ENCODE assay signal across 24 cellular contexts in the genomic region with DNA sequence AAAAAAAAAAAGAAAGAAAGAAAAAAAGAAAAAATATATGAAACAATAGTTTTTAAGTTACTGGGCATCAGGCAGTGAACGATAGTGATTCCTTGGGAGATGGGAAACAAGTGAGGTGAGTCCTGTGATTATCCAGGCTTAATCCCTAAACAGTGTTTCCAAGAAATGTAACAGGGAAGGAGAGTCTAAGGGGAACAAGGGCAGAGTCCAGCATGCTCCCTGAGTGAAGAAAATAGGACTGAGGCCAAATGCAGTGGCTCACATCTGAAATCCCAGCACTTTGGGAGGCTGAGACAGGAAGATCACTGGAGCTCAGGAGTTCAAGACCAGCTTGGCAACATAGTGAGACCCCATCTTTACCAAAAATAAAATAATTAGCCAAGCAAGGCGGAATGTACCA. TPM values are rescaled to one million over a fixed set of nuclear protein-coding genes. Genes with fewer than 3 reads are reported as not detected.
DNase-seq lines count a peak whose midpoint lies in the region; ATAC-seq and TF ChIP-seq lines count a peak whose summit lies in the region.
"Had no signal": no experiment of that assay in that cellular context is flagged by ENCODE, and none has a peak within 500 bp of the region (broad histone marks: within the 10 kb centered on the region; RNA-seq: fewer than 3 reads in every experiment).

No MANE protein-coding gene starts in this region.

- WGBS in IMR-90 (ENCODE audit: extremely low coverage in 2 of 2, insufficient read length in 1 of 2), 2 experiments: no CpG with 5 or more reads among the region's 2 CpGs

- in situ Hi-C loops in IMR-90 (cut with MboI; ENCODE audit: low sequenced_read_pairs): no loop called here

- H3K4me2 ChIP-seq in IMR-90 (ENCODE audit: low read depth, low read length): no peak overlapping the region

- no peaks in the 10 kb centered on the region for H4K20me1 ChIP-seq in IMR-90 (ENCODE audit: insufficient read depth, low read length)

- CTCF ChIA-PET in AG04450 (lab: Charles Lee): interaction anchor here (0.9 kb wide), 1 partner anchor 69 kb away, joined by 3 read pairs; no protein-coding TSS in a partner anchor
- CTCF ChIA-PET in IMR-90 (lab: Yijun Ruan, JAX): interaction anchor here (0.6 to 1.0 kb wide), 2 partner anchors 8 to 17 kb away, joined by 4 to 7 read pairs; no protein-coding TSS in a partner anchor

- peak overlapping the region; percentile 90 for H3K23ac ChIP-seq in IMR-90 (ENCODE audit: low read depth, low read length)

- TF ChIP-seq CTCF in AG04450 (IDR thresholded peaks at IDR 0.05; ENCODE audit: low read depth, low read length) (no peak), IMR-90 (conservative IDR thresholded peaks at IDR 0.05; ENCODE audit: low read depth, low read length) (no peak), endothelial cell (IDR thresholded peaks at IDR 0.05; ENCODE audit: unreplicated experiment) (no peak), nephron progenitor cell (IDR thresholded peaks at IDR 0.05) (no peak)

- peak overlapping the region; percentile 87 for H2AK9ac ChIP-seq in IMR-90 (replicated peaks; ENCODE audit: low read depth, low read length, poor library complexity)

- H3K27ac ChIP-seq in AG04450 (ENCODE audit: low read depth, low read length) (peak overlapping the region; percentile 54), IMR-90 (ENCODE audit: insufficient read depth, low read length) (peak overlapping the region; percentile 4; the same call in 1 of the 2 replicates)
- H3K27ac ChIP-seq: esophagus squamous epithelium, SJCRH30 had no signal

- peaks cover 3% of the 10 kb centered on the region; the same call in 1 of the 2 replicates for H3K9me3 ChIP-seq in AG04450 (ENCODE audit: control insufficient read depth, insufficient read depth, low read length)
- no peaks in the 10 kb centered on the region for H3K9me3 ChIP-seq in IMR-90 (ENCODE audit: control insufficient read depth, insufficient read depth, low read length)
- H3K9me3 ChIP-seq: Caco-2, esophagus squamous epithelium had no signal

- H3K9me3 Mint-ChIP-seq in endothelial cell (ENCODE audit: unreplicated experiment) (no peaks in the 10 kb centered on the region), nephron progenitor cell (no peaks in the 10 kb centered on the region)
- H3K9me3 Mint-ChIP-seq: activated naive CD8-positive, alpha-beta T cell treated with anti-CD3 and anti-CD28 coated beads, Interleukin-2, amount 10 ng/mL, durations not matched to agents 7 days and 5 days; activated T-helper 17 cell treated with anti-CD3 and anti-CD28 coated beads, Interleukin-2, amount 50 U/mL, for 72 hours; memory B cell had no signal

- peak overlapping the region; percentile 42; the same call in 1 of the 2 replicates for H3K56ac ChIP-seq in IMR-90 (ENCODE audit: extremely low read depth, insufficient read depth, low read length)

- peak overlapping the region; percentile 84 for H3K14ac ChIP-seq in IMR-90 (replicated peaks; ENCODE audit: low read depth, low read length)

- H2AK5ac ChIP-seq in IMR-90 (ENCODE audit: low read depth, low read length): peak overlapping the region; percentile 76

- no peak for ATAC-seq in IMR-90 (ENCODE audit: low read depth)
- no peak for ATAC-seq in GM19351 (IDR thresholded peaks at IDR 0.05; ENCODE audit: unreplicated experiment)
- ATAC-seq in HG03045 (IDR thresholded peaks at IDR 0.05; ENCODE audit: unreplicated experiment): no peak
- ATAC-seq: activated T-helper 17 cell treated with anti-CD3 and anti-CD28 coated beads, Interleukin-2, amount 50 U/mL, for 72 hours had no signal

- H3K4me3 ChIP-seq in AG04450 (ENCODE audit: low read depth, low read length): no peak overlapping the region
- H3K4me3 ChIP-seq in IMR-90 (ENCODE audit: insufficient read depth, low read depth, low read length): no peak overlapping the region
- H3K4me3 ChIP-seq: esophagus squamous epithelium, SJCRH30 had no signal

- peak overlapping the region; percentile 71; the same call in 2 of the 3 replicates for H2BK15ac ChIP-seq in IMR-90 (ENCODE audit: low read depth, low read length)

- peak overlapping the region; percentile 86 for H2BK20ac ChIP-seq in IMR-90 (ENCODE audit: low read depth, low read length)

- intact Hi-C loops in IMR-90 (cut with micrococcal nuclease): no loop called here

- H4K8ac ChIP-seq in IMR-90 (ENCODE audit: low read depth in 2 of 2, low read length in 2 of 2): peak overlapping the region; percentile 11 to 87; a peak in 2 of 4 replicates

- no peak for TF ChIP-seq RAD21 in IMR-90 (IDR thresholded peaks at IDR 0.05; ENCODE audit: low read length)

- POLR2A ChIA-PET in AG04450 (lab: Yijun Ruan, JAX): no interaction called here
- POLR2A ChIA-PET in IMR-90 (lab: Charles Lee; ENCODE audit: unreplicated experiment): interaction anchor here (0.5 kb wide), 1 partner anchor 14 kb away, joined by 4 read pairs; no protein-coding TSS in a partner anchor

- H3K27me3 Mint-ChIP-seq in endothelial cell (ENCODE audit: unreplicated experiment): no peaks in the 10 kb centered on the region
- no peaks in the 10 kb centered on the region for H3K27me3 Mint-ChIP-seq in nephron progenitor cell (ENCODE audit: low read depth, poor library complexity)
- H3K27me3 Mint-ChIP-seq: activated naive CD8-positive, alpha-beta T cell treated with anti-CD3 and anti-CD28 coated beads, Interleukin-2, amount 10 ng/mL, durations not matched to agents 7 days and 5 days; activated T-helper 17 cell treated with anti-CD3 and anti-CD28 coated beads, Interleukin-2, amount 50 U/mL, for 72 hours; memory B cell; progenitor cell of endocrine pancreas had no signal

- peaks cover 8% of the 10 kb centered on the region; the same call in 1 of the 2 replicates for H3K4me1 ChIP-seq in IMR-90 (ENCODE audit: control insufficient read depth, insufficient read depth, low read length)
- H3K4me1 ChIP-seq: Caco-2, esophagus squamous epithelium, SJCRH30 had no signal

- dilution Hi-C loops in IMR-90 (cut with HindIII; ENCODE audit: low sequenced_read_pairs, unreplicated experiment): no loop called here

- BruUV-seq in IMR-90 (replicated peaks; lab: Mats Ljungman, UMichigan): no TSS peak

- H3K9ac ChIP-seq in IMR-90 (ENCODE audit: low read depth, low read length): no peak overlapping the region

- H3K4me3 Mint-ChIP-seq in endothelial cell (ENCODE audit: unreplicated experiment) (no peak overlapping the region), nephron progenitor cell (no peak overlapping the region)
- H3K4me3 Mint-ChIP-seq: activated naive CD8-positive, alpha-beta T cell treated with anti-CD3 and anti-CD28 coated beads, Interleukin-2, amount 10 ng/mL, durations not matched to agents 7 days and 5 days; activated T-helper 17 cell treated with anti-CD3 and anti-CD28 coated beads, Interleukin-2, amount 50 U/mL, for 72 hours; memory B cell had no signal

- no peak overlapping the region for H2AFZ ChIP-seq in IMR-90 (replicated peaks; ENCODE audit: low read length, poor library complexity)

- peak overlapping the region; percentile 91 for H2BK5ac ChIP-seq in IMR-90 (ENCODE audit: low read depth, low read length, poor library complexity, severe bottlenecking)

- H3K27ac Mint-ChIP-seq in endothelial cell (ENCODE audit: unreplicated experiment) (peak overlapping the region; percentile 78), nephron progenitor cell (peak overlapping the region; percentile 87)
- H3K27ac Mint-ChIP-seq: activated naive CD8-positive, alpha-beta T cell treated with anti-CD3 and anti-CD28 coated beads, Interleukin-2, amount 10 ng/mL, durations not matched to agents 7 days and 5 days; activated T-helper 17 cell treated with anti-CD3 and anti-CD28 coated beads, Interleukin-2, amount 50 U/mL, for 72 hours; memory B cell; progenitor cell of endocrine pancreas had no signal

- H3K36me3 Mint-ChIP-seq in endothelial cell (ENCODE audit: low read depth, unreplicated experiment) (peaks cover 13% of the 10 kb centered on the region), nephron progenitor cell (ENCODE audit: low read depth) (peaks cover 76% of the 10 kb centered on the region)

- H3K79me1 ChIP-seq in IMR-90 (ENCODE audit: low read depth in 1 of 2, low read length in 2 of 2): peaks cover 15 to 34% of the 10 kb centered on the region in 2 experiments

- peak overlapping the region; percentile 21; the same call in 1 of the 2 replicates for H4K5ac ChIP-seq in IMR-90 (ENCODE audit: low read depth, low read length)

- peaks cover 10% of the 10 kb centered on the region for H3K36me3 ChIP-seq in IMR-90 (ENCODE audit: control insufficient read depth, insufficient read depth, low read length)

- peak overlapping the region; percentile 35 for H4K91ac ChIP-seq in IMR-90 (ENCODE audit: insufficient read depth, low read depth, low read length)

- H3K4me1 Mint-ChIP-seq in endothelial cell (ENCODE audit: unreplicated experiment) (peaks cover 18% of the 10 kb centered on the region), nephron progenitor cell (no peaks in the 10 kb centered on the region)
- H3K4me1 Mint-ChIP-seq: activated naive CD8-positive, alpha-beta T cell treated with anti-CD3 and anti-CD28 coated beads, Interleukin-2, amount 10 ng/mL, durations not matched to agents 7 days and 5 days had no signal

- H3K4ac ChIP-seq in IMR-90 (ENCODE audit: low read depth, low read length): peak overlapping the region; percentile 91

- no peak for TF ChIP-seq POLR2A in IMR-90 (IDR thresholded peaks at IDR 0.05; ENCODE audit: low read depth, low read length)

- H3K9me1 ChIP-seq in IMR-90 (ENCODE audit: insufficient read depth, low read length): peaks cover 10% of the 10 kb centered on the region

- no peak overlapping the region; the same call in 1 of the 2 replicates for H3K18ac ChIP-seq in IMR-90 (ENCODE audit: low read depth, low read length)

- DNase-seq in AG04450 (ENCODE audit: low read depth, low spot score) (no peak), IMR-90 (no peak), endothelial cell (ENCODE audit: low spot score) (no peak), nephron progenitor cell (no peak)
- no peak for DNase-seq in stimulated activated CD4-positive, alpha-beta T cell treated with anti-CD3 and anti-CD28 coated beads, Interleukin-2, amount 100 ng/mL, for 24 hours
- DNase-seq: activated CD4-positive, CD25-positive, alpha-beta regulatory T cell treated with anti-CD3 and anti-CD28 coated beads, Interleukin-2, amount 50 U/mL, for 72 hours; activated naive CD8-positive, alpha-beta T cell treated with anti-CD3 and anti-CD28 coated beads, Interleukin-2, amount 10 ng/mL, durations not matched to agents 7 days and 5 days; AML-193; Caco-2; esophagus squamous epithelium; head of caudate nucleus; NCI-H1048; NCI-H2081 treated with DMSO at 0.1 percent for 48 hours; NCI-H510A treated with DMSO at 0.1 percent for 48 hours; SJCRH30; stimulated activated naive CD4-positive, alpha-beta T cell treated with Interleukin-2 at 50 U/mL for 16 hours had no signal

- peak overlapping the region; percentile 79 for H2BK120ac ChIP-seq in IMR-90 (ENCODE audit: low read depth, low read length)

- no peaks in the 10 kb centered on the region for H3K27me3 ChIP-seq in AG04450 (ENCODE audit: control insufficient read depth, insufficient read depth, low read length)
- H3K27me3 ChIP-seq in IMR-90 (ENCODE audit: control insufficient read depth, insufficient read depth, low read length): no peaks in the 10 kb centered on the region
- H3K27me3 ChIP-seq: esophagus squamous epithelium, SJCRH30 had no signal

RNA-seq across cellular contexts. Expression of gene R3HDM2, which starts 40.7 kb away (rescaled TPM):
- polyA plus RNA-seq in AG04450 (2011; rRNA removed) (19.3 and 20.0 TPM in 2 replicates), IMR-90 (2012; rRNA removed) (28.4 and 30.2 TPM in 2 replicates)
- 25.2 and 31.3 TPM in 2 replicates for polyA minus RNA-seq in AG04450 (2011; rRNA and poly(A)+ RNA removed)
- total RNA-seq in IMR-90 (2012; rRNA removed) (6.1 and 7.5 TPM in 2 replicates), endothelial cell (ENCODE audit: unreplicated experiment) (39.4 TPM)
- polyA plus RNA-seq in IMR-90 (2012; cell fraction: cytosol; rRNA removed): 13.8 and 33.3 TPM in 2 replicates
- 50.6 and 88.4 TPM in 2 replicates for polyA plus RNA-seq in IMR-90 (2012; cell fraction: nucleus; rRNA removed; ENCODE audit: low replicate concordance)

RNA-seq across cellular contexts. Expression of gene INHBC, which starts 44.4 kb away (rescaled TPM):
- not detected in 2 replicates for polyA plus RNA-seq in AG04450 (2011; rRNA removed)
- 0.17 TPM in 1 of 2 replicates, not detected in the other for polyA minus RNA-seq in AG04450 (2011; rRNA and poly(A)+ RNA removed)
- total RNA-seq in IMR-90 (2012; rRNA removed): not detected in 2 replicates
- 0.06 and 0.09 TPM in 2 replicates for polyA plus RNA-seq in IMR-90 (2012; rRNA removed)
- 0.02 and 0.03 TPM in 2 replicates for polyA plus RNA-seq in IMR-90 (2012; cell fraction: cytosol; rRNA removed)
- polyA plus RNA-seq in IMR-90 (2012; cell fraction: nucleus; rRNA removed; ENCODE audit: low replicate concordance): 0.08 and 0.10 TPM in 2 replicates
- not detected for total RNA-seq in endothelial cell (ENCODE audit: unreplicated experiment)
- total RNA-seq: activated T-helper 17 cell treated with anti-CD3 and anti-CD28 coated beads, Interleukin-2, amount 50 U/mL, for 72 hours; Caco-2; dermis microvascular lymphatic vessel endothelial cell; esophagus squamous epithelium; progenitor cell of endocrine pancreas; ureter had no signal
- polyA plus RNA-seq: neural cell had no signal
